ENCODE assay signal across 25 cellular contexts in genomic region chr13:105466376-105466775, GRCh38.
"Had no signal": no experiment of that assay in that cellular context is flagged by ENCODE, and none has a peak within 500 bp of the region (broad histone marks: within the 10 kb centered on the region; RNA-seq: fewer than 3 reads in every experiment).

No MANE protein-coding gene starts in this region.

- H3K27ac ChIP-seq: cardiac muscle cell, heart right ventricle, left lung, sigmoid colon, transverse colon, uterus had no signal

- H3K27me3 ChIP-seq: cardiac muscle cell, heart right ventricle, left lung, sigmoid colon, transverse colon, uterus had no signal

- H3K9me3 ChIP-seq: heart right ventricle, sigmoid colon, transverse colon, uterus had no signal

- DNase-seq: activated CD4-positive, alpha-beta T cell treated with anti-CD3 and anti-CD28 coated beads for 4 hours; activated CD4-positive, alpha-beta T cell treated with anti-CD3 and anti-CD28 coated beads, Interleukin-2, amount 50 U/mL, for 48 hours; activated CD4-positive, CD25-positive, alpha-beta regulatory T cell; activated CD8-positive, alpha-beta memory T cell treated with anti-CD3 and anti-CD28 coated beads, Interleukin-2, amount 50 U/mL, for 48 hours; activated effector memory CD4-positive, alpha-beta T cell treated with Interleukin-2 at 50 U/mL for 16 hours; activated naive CD4-positive, alpha-beta T cell treated with anti-CD3 and anti-CD28 coated beads, Interleukin-2, amount 10 ng/mL, durations not matched to agents 7 days and 5 days; activated T-cell treated with anti-CD3 and anti-CD28 coated beads, Interleukin-2, amount 50 U/mL, for 48 hours; cortex of kidney; erythroblast; foreskin fibroblast; heart right ventricle; immature natural killer cell; kidney glomerular epithelial cell; left lung; naive thymus-derived CD8-positive, alpha-beta T cell; retina; sigmoid colon; stimulated activated CD4-positive, alpha-beta T cell treated with anti-CD3 and anti-CD28 coated beads, Interleukin-15, amount 100 ng/mL, for 24 hours; T-helper 9 cell; transverse colon; uterus had no signal

- H3K36me3 ChIP-seq: cardiac muscle cell, heart right ventricle, left lung, sigmoid colon, transverse colon, uterus had no signal

- H3K4me3 ChIP-seq: cardiac muscle cell, heart right ventricle, left lung, lung, sigmoid colon, smooth muscle cell, transverse colon, uterus had no signal

- ATAC-seq: heart right ventricle; left lung; naive thymus-derived CD8-positive, alpha-beta T cell; stimulated activated memory B cell treated with anti-CD40 and anti-IgM and Interleukin-4, amounts not matched to agents 10 μg/mL and 1 μg/mL and 100 μg/mL, for 72 hours had no signal
